8 cellular contexts compared by ENCODE assay signal in the genomic region with DNA sequence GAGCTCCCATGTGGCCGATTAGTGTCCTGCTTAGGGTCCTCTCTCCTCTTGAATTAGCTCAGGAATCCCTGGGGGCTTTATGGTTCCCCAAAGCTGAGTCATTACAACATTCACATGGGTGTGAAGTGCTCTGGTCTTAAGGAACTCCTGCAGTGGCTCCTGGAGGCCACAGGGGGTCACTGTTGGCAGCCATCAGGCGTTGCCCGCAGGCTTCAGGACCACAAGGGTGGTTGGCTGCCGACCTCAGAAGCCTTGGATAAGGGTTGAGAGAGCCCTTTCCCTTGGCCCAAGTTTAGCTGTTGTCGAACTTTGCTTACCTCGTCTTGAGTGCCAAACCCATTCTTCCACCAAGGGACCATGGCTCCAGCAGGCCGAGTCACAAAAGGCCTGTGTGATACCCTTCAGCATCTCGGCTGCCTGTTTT.
DNase-seq lines count a peak whose midpoint lies in the region; ATAC-seq and TF ChIP-seq lines count a peak whose summit lies in the region.

No MANE protein-coding gene starts in this region.

- H3K4me1 ChIP-seq in BE2C (no peaks in the 10 kb centered on the region), esophagus muscularis mucosa (no peaks in the 10 kb centered on the region)

- H3K27me3 ChIP-seq in BE2C, result no peaks in the 10 kb centered on the region
- H3K27me3 ChIP-seq in esophagus muscularis mucosa, result peaks cover 0 to 6% (median 0%) of the 10 kb centered on the region in 4 donors

- TF ChIP-seq EP300 in esophagus muscularis mucosa (IDR thresholded peaks at IDR 0.05), result no peak

- intact Hi-C loops in Right ventricle myocardium superior (cut with DNase I) (no loop called here), esophagus muscularis mucosa (cut with DNase I) (no loop called here)

- no peaks in the 10 kb centered on the region for H3K4me1 Mint-ChIP-seq in activated T-cell treated with anti-CD3 and anti-CD28 coated beads, Interleukin-2, amount 50 U/mL, for 24 hours (ENCODE audit: low read depth)

- no peaks in the 10 kb centered on the region for H3K36me3 Mint-ChIP-seq in activated T-cell treated with anti-CD3 and anti-CD28 coated beads, Interleukin-2, amount 50 U/mL, for 24 hours (ENCODE audit: low read depth)

- H3K36me3 ChIP-seq in BE2C (no peaks in the 10 kb centered on the region), esophagus muscularis mucosa (no peaks in the 10 kb centered on the region)

- H3K4me3 ChIP-seq in BE2C (ENCODE audit: low read depth, low read length), result no peak overlapping the region
- H3K4me3 ChIP-seq in esophagus muscularis mucosa, result no peak overlapping the region

- no peaks in the 10 kb centered on the region for H3K9me3 ChIP-seq in BE2C
- no peaks in the 10 kb centered on the region for H3K9me3 ChIP-seq in esophagus muscularis mucosa

- DNase-seq in BE2C, result peak; percentile 50
- peak; percentile 18 for DNase-seq in NCI-H1092 (lab: John Stamatoyannopoulos, UW)
- DNase-seq in activated T-cell treated with anti-CD3 and anti-CD28 coated beads, Interleukin-2, amount 50 U/mL, for 24 hours, result peak; percentile 40
- peak; percentile 64 for DNase-seq in Right ventricle myocardium superior
- peak; percentile 64 for DNase-seq in retina
- no peak for DNase-seq in esophagus muscularis mucosa (ENCODE audit: extremely low spot score)

- ATAC-seq in GM18508 (IDR thresholded peaks at IDR 0.05; ENCODE audit: insufficient read depth, unreplicated experiment) (peak; percentile 69), HG02798 (IDR thresholded peaks at IDR 0.05; ENCODE audit: poor library complexity, unreplicated experiment) (peak; percentile 86), Right ventricle myocardium superior (ENCODE audit: poor library complexity) (peak; percentile 88)

- no peak for TF ChIP-seq POLR2A in esophagus muscularis mucosa (IDR thresholded peaks at IDR 0.05; ENCODE audit: low read depth)

- no peaks in the 10 kb centered on the region for H3K9me3 Mint-ChIP-seq in activated T-cell treated with anti-CD3 and anti-CD28 coated beads, Interleukin-2, amount 50 U/mL, for 24 hours

- H3K4me3 Mint-ChIP-seq in activated T-cell treated with anti-CD3 and anti-CD28 coated beads, Interleukin-2, amount 50 U/mL, for 24 hours, result no peak overlapping the region

- H3K27ac Mint-ChIP-seq in activated T-cell treated with anti-CD3 and anti-CD28 coated beads, Interleukin-2, amount 50 U/mL, for 24 hours, result no peak overlapping the region

- TF ChIP-seq CTCF in BE2C (IDR thresholded peaks at IDR 0.05; ENCODE audit: low read depth, low read length) (peak; percentile 84), esophagus muscularis mucosa (IDR thresholded peaks at IDR 0.05) (peak in 1 of 3 experiments; percentile 40)

- WGBS in esophagus muscularis mucosa, result 48% methylated on average over 8 of the region's 8 CpGs

- no peak overlapping the region for H3K27ac ChIP-seq in esophagus muscularis mucosa (replicated peaks in 1 of 4)

- H3K27me3 Mint-ChIP-seq in activated T-cell treated with anti-CD3 and anti-CD28 coated beads, Interleukin-2, amount 50 U/mL, for 24 hours, result no peaks in the 10 kb centered on the region
